ENCODE assay signal across 8 cellular contexts in genomic region chr9:127199001-127199791, GRCh38.
DNase-seq lines count a peak whose midpoint lies in the region; ATAC-seq and TF ChIP-seq lines count a peak whose summit lies in the region.

No MANE protein-coding gene starts in this region.

- TF ChIP-seq CTCF in GM10266 (IDR thresholded peaks at IDR 0.05; ENCODE audit: control insufficient read depth, insufficient read depth, low read depth, missing control alignments) (peak; percentile 93), type B pancreatic cell (conservative IDR thresholded peaks at IDR 0.05) (peak; percentile 97)

- peaks cover 12% of the 10 kb centered on the region for H3K4me1 Mint-ChIP-seq in activated naive CD4-positive, alpha-beta T cell treated with anti-CD3 and anti-CD28 coated beads, Interleukin-2, amount 10 ng/mL, durations not matched to agents 7 days and 5 days
- H3K4me1 Mint-ChIP-seq in type B pancreatic cell (ENCODE audit: unreplicated experiment): peaks cover 14% of the 10 kb centered on the region

- no peaks in the 10 kb centered on the region for H3K27me3 ChIP-seq in Karpas-422 (ENCODE audit: low read length)

- H3K27me3 Mint-ChIP-seq in activated naive CD4-positive, alpha-beta T cell treated with anti-CD3 and anti-CD28 coated beads, Interleukin-2, amount 10 ng/mL, durations not matched to agents 7 days and 5 days: peaks cover 47% of the 10 kb centered on the region
- no peaks in the 10 kb centered on the region for H3K27me3 Mint-ChIP-seq in type B pancreatic cell

- no peaks in the 10 kb centered on the region for H3K4me1 ChIP-seq in Karpas-422 (ENCODE audit: low read length)

- H3K4me3 ChIP-seq in Karpas-422 (ENCODE audit: low read length): no peak overlapping the region

- H3K9me2 ChIP-seq in Karpas-422 (replicated peaks; ENCODE audit: insufficient read depth, low read length): no peaks in the 10 kb centered on the region

- no peak overlapping the region for H3K4me2 ChIP-seq in Karpas-422 (ENCODE audit: low read depth, low read length, poor library complexity, severe bottlenecking)

- no peaks in the 10 kb centered on the region for H3K36me3 Mint-ChIP-seq in activated naive CD4-positive, alpha-beta T cell treated with anti-CD3 and anti-CD28 coated beads, Interleukin-2, amount 10 ng/mL, durations not matched to agents 7 days and 5 days
- no peaks in the 10 kb centered on the region for H3K36me3 Mint-ChIP-seq in type B pancreatic cell

- no peaks in the 10 kb centered on the region for H3K36me3 ChIP-seq in Karpas-422 (ENCODE audit: insufficient read depth, low read length)

- DNase-seq in GM10266 (ENCODE audit: extremely low spot score) (peak; percentile 81), Karpas-422 (peak; percentile 91), Right ventricle myocardium superior (peak; percentile 86), posterior vena cava (ENCODE audit: low spot score) (peak; percentile 93), type B pancreatic cell (ENCODE audit: extremely low spot score, unreplicated experiment) (peak; percentile 81)
- DNase-seq in activated naive CD4-positive, alpha-beta T cell treated with anti-CD3 and anti-CD28 coated beads, Interleukin-2, amount 10 ng/mL, durations not matched to agents 7 days and 5 days: peak; percentile 87

- CTCF ChIA-PET in activated naive CD4-positive, alpha-beta T cell treated with anti-CD3 and anti-CD28 coated beads, Interleukin-2, amount 10 ng/mL, durations not matched to agents 7 days and 5 days (lab: Charles Lee): interaction anchor here (0.7 to 6.3 kb wide), 21 partner anchors 10 to 349 kb away, joined by 3 to 132 read pairs (median 3); no protein-coding TSS in a partner anchor

- no peaks in the 10 kb centered on the region for H3K9me3 Mint-ChIP-seq in activated naive CD4-positive, alpha-beta T cell treated with anti-CD3 and anti-CD28 coated beads, Interleukin-2, amount 10 ng/mL, durations not matched to agents 7 days and 5 days
- H3K9me3 Mint-ChIP-seq in type B pancreatic cell: no peaks in the 10 kb centered on the region

- no peaks in the 10 kb centered on the region for H3K9me3 ChIP-seq in Karpas-422 (ENCODE audit: low read length)

- no peaks in the 10 kb centered on the region for H3K79me2 ChIP-seq in Karpas-422 (ENCODE audit: low read length)

- H3K27ac ChIP-seq in Karpas-422 (ENCODE audit: low read length): no peak overlapping the region

- intact Hi-C loops in Right ventricle myocardium superior (cut with DNase I) (no loop called here), posterior vena cava (cut with DNase I) (loop anchor here (2.0 to 10.0 kb wide), 4 partner anchors 164 to 260 kb away; no protein-coding TSS in a partner anchor)

- no peak overlapping the region for H2AFZ ChIP-seq in Karpas-422 (ENCODE audit: low read length)

- H3K4me3 Mint-ChIP-seq in activated naive CD4-positive, alpha-beta T cell treated with anti-CD3 and anti-CD28 coated beads, Interleukin-2, amount 10 ng/mL, durations not matched to agents 7 days and 5 days: no peak overlapping the region
- H3K4me3 Mint-ChIP-seq in type B pancreatic cell: no peak overlapping the region

- H3K27ac Mint-ChIP-seq in activated naive CD4-positive, alpha-beta T cell treated with anti-CD3 and anti-CD28 coated beads, Interleukin-2, amount 10 ng/mL, durations not matched to agents 7 days and 5 days: no peak overlapping the region
- H3K27ac Mint-ChIP-seq in type B pancreatic cell: no peak overlapping the region

- H3K9ac ChIP-seq in Karpas-422 (ENCODE audit: low read length): no peak overlapping the region

- ATAC-seq in SK-N-SH treated with all-trans-retinoic acid at 6 μM for 48 hours: peak; percentile 80
- ATAC-seq in Right ventricle myocardium superior (ENCODE audit: poor library complexity): peak; percentile 72
- ATAC-seq in HG03520 (IDR thresholded peaks at IDR 0.05; ENCODE audit: unreplicated experiment): no peak

- 0 out of 2 replicates have a peak, but pooled peaks cover 9% of the 10 kb centered on the region for H4K20me1 ChIP-seq in Karpas-422 (ENCODE audit: insufficient read depth, low read depth, low read length)

TF ChIP-seq in SK-N-SH treated with all-trans-retinoic acid at 6 μM for 48 hours, 23 proteins besides CTCF, POLR2A, EP300 and RAD21 (continues in another document):
- no peak for TF ChIP-seq ARNTL (CRISPR knock-in tag; IDR thresholded peaks at IDR 0.05; ENCODE audit: borderline replicate concordance, low read depth)
- no peak for TF ChIP-seq RARB (CRISPR knock-in tag; IDR thresholded peaks at IDR 0.05)
- no peak for TF ChIP-seq BACH2 (CRISPR knock-in tag; IDR thresholded peaks at IDR 0.05; ENCODE audit: borderline replicate concordance)
- no peak for TF ChIP-seq TCF4 (CRISPR knock-in tag; IDR thresholded peaks at IDR 0.05; ENCODE audit: borderline replicate concordance)
- TF ChIP-seq, protein P1, sequence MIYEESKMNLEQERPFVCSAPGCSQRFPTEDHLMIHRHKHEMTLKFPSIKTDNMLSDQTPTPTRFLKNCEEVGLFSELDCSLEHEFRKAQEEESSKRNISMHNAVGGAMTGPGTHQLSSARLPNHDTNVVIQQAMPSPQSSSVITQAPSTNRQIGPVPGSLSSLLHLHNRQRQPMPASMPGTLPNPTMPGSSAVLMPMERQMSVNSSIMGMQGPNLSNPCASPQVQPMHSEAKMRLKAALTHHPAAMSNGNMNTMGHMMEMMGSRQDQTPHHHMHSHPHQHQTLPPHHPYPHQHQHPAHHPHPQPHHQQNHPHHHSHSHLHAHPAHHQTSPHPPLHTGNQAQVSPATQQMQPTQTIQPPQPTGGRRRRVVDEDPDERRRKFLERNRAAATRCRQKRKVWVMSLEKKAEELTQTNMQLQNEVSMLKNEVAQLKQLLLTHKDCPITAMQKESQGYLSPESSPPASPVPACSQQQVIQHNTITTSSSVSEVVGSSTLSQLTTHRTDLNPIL (CRISPR knock-in tag; IDR thresholded peaks at IDR 0.05; ENCODE audit: low read depth): no peak
- TF ChIP-seq, protein P2, sequence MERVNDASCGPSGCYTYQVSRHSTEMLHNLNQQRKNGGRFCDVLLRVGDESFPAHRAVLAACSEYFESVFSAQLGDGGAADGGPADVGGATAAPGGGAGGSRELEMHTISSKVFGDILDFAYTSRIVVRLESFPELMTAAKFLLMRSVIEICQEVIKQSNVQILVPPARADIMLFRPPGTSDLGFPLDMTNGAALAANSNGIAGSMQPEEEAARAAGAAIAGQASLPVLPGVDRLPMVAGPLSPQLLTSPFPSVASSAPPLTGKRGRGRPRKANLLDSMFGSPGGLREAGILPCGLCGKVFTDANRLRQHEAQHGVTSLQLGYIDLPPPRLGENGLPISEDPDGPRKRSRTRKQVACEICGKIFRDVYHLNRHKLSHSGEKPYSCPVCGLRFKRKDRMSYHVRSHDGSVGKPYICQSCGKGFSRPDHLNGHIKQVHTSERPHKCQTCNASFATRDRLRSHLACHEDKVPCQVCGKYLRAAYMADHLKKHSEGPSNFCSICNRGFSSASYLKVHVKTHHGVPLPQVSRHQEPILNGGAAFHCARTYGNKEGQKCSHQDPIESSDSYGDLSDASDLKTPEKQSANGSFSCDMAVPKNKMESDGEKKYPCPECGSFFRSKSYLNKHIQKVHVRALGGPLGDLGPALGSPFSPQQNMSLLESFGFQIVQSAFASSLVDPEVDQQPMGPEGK (CRISPR knock-in tag; IDR thresholded peaks at IDR 0.05; ENCODE audit: borderline replicate concordance): no peak
- TF ChIP-seq ESRRG (CRISPR knock-in tag; IDR thresholded peaks at IDR 0.05): no peak
- TF ChIP-seq PPARA (CRISPR knock-in tag; IDR thresholded peaks at IDR 0.05; ENCODE audit: borderline replicate concordance): no peak
- TF ChIP-seq CSDC2 (CRISPR knock-in tag; IDR thresholded peaks at IDR 0.05): no peak
- TF ChIP-seq ISL1 (CRISPR knock-in tag; IDR thresholded peaks at IDR 0.05): no peak
- no peak for TF ChIP-seq ZFP30 (CRISPR knock-in tag; IDR thresholded peaks at IDR 0.05)
- TF ChIP-seq, protein P3, sequence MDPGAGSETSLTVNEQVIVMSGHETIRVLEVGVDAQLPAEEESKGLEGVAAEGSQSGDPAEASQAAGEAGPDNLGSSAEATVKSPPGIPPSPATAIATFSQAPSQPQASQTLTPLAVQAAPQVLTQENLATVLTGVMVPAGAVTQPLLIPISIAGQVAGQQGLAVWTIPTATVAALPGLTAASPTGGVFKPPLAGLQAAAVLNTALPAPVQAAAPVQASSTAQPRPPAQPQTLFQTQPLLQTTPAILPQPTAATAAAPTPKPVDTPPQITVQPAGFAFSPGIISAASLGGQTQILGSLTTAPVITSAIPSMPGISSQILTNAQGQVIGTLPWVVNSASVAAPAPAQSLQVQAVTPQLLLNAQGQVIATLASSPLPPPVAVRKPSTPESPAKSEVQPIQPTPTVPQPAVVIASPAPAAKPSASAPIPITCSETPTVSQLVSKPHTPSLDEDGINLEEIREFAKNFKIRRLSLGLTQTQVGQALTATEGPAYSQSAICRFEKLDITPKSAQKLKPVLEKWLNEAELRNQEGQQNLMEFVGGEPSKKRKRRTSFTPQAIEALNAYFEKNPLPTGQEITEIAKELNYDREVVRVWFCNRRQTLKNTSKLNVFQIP (CRISPR knock-in tag; IDR thresholded peaks at IDR 0.05; ENCODE audit: borderline replicate concordance, low read depth): no peak
- TF ChIP-seq OSR1 (CRISPR knock-in tag; IDR thresholded peaks at IDR 0.05): no peak
- TF ChIP-seq ZNF70 (CRISPR knock-in tag; IDR thresholded peaks at IDR 0.05): no peak
- no peak for TF ChIP-seq ZC3H10 (CRISPR knock-in tag; IDR thresholded peaks at IDR 0.05)
- no peak for TF ChIP-seq TSHZ2 (CRISPR knock-in tag; IDR thresholded peaks at IDR 0.05)
